ENCODE assay signal across 24 cellular contexts in genomic region chr7:151798851-151799428, GRCh38.
DNase-seq lines count a peak whose midpoint lies in the region; ATAC-seq, FAIRE-seq and TF ChIP-seq lines count a peak whose summit lies in the region.
"Had no signal": no experiment of that assay in that cellular context is flagged by ENCODE, and none has a peak within 500 bp of the region (broad histone marks: within the 10 kb centered on the region; RNA-seq: fewer than 3 reads in every experiment).

No MANE protein-coding gene starts in this region.

- in situ Hi-C loops in HepG2 (cut with HindIII; ENCODE audit: extremely low pct_ligation_motif_present, low pct_unique_long_range_greater_than_20kb) = no loop called here

- H3K27me3 ChIP-seq in liver (ENCODE audit: control insufficient read depth in 4 of 4, insufficient read depth in 4 of 4, low read length in 3 of 4) = no peaks in the 10 kb centered on the region
- peaks cover 0 to 11% of the 10 kb centered on the region in 2 experiments; a peak in 1 of 5 replicates for H3K27me3 ChIP-seq in HepG2 (ENCODE audit: control insufficient read depth in 1 of 2, insufficient read depth in 2 of 2, low read length in 2 of 2)
- no peaks in the 10 kb centered on the region for H3K27me3 ChIP-seq in vagina
- H3K27me3 ChIP-seq: BE2C, left lung had no signal

- no peak for TF ChIP-seq POLR2A in HepG2 (IDR thresholded peaks at IDR 0.05; ENCODE audit: insufficient read depth in 1 of 2, low read depth in 2 of 2, low read length in 2 of 2)
- TF ChIP-seq POLR2A in vagina (IDR thresholded peaks at IDR 0.05) = no peak
- TF ChIP-seq POLR2A in GM18505 (IDR thresholded peaks at IDR 0.05; ENCODE audit: borderline replicate concordance, extremely low read depth, insufficient read depth, insufficient read length) = no peak

- TF ChIP-seq EP300 in HepG2 (IDR thresholded peaks at IDR 0.05; ENCODE audit: low read depth in 2 of 2, low read length in 2 of 2) (no peak), HepG2 (CRISPR knock-in tag; IDR thresholded peaks at IDR 0.05; ENCODE audit: borderline replicate concordance) (no peak)

- H3K4me3 ChIP-seq in liver (ENCODE audit: low read depth in 1 of 3, low read length in 3 of 3) (no peak overlapping the region), HepG2 (replicated peaks in 1 of 3; ENCODE audit: insufficient read depth in 1 of 3, low read depth in 2 of 3, low read length in 3 of 3) (no peak overlapping the region), vagina (no peak overlapping the region)
- H3K4me3 ChIP-seq: left lung had no signal

- no peaks in the 10 kb centered on the region for H3K79me2 ChIP-seq in HepG2 (ENCODE audit: insufficient read depth, low read length)
- H3K79me2 ChIP-seq: parathyroid adenoma had no signal

- H3K9ac ChIP-seq in liver (ENCODE audit: low read depth in 1 of 2, low read length in 2 of 2) (peak overlapping the region in 1 of 2 donors; percentile 17), HepG2 (ENCODE audit: insufficient read depth, low read depth, low read length) (no peak overlapping the region)
- H3K9ac ChIP-seq: parathyroid adenoma had no signal

- DNase-seq in HepG2 (ENCODE audit: low spot score) (no peak), cerebellum (ENCODE audit: low spot score) (peak; percentile 60), left lobe of liver (ENCODE audit: low spot score) (no peak), vagina (ENCODE audit: extremely low spot score in 2 of 2) (no peak), HK-2 (ENCODE audit: unreplicated experiment) (no peak), SHP77 (lab: John Stamatoyannopoulos, UW) (no peak)
- DNase-seq: activated CD4-positive, alpha-beta T cell treated with anti-CD3 and anti-CD28 coated beads, Interleukin-2, amount 50 U/mL, for 1 hour; activated CD8-positive, alpha-beta memory T cell treated with anti-CD3 and anti-CD28 coated beads, Interleukin-2, amount 10 ng/mL, durations not matched to agents 7 days and 5 days; activated naive CD4-positive, alpha-beta T cell treated with anti-CD3 and anti-CD28 coated beads, Interleukin-2, amount 50 U/mL, for 16 hours; anterior cingulate cortex; BE2C; DMS79 treated with DMSO at 0.1 percent for 48 hours; H9; Karpas-422; NCI-H1092 treated with DMSO at 0.1 percent for 48 hours; NCI-H1930; NCI-H2227 treated with DMSO at 0.1 percent for 48 hours; stimulated activated CD8-positive, alpha-beta memory T cell treated with anti-CD3 and anti-CD28 coated beads, Interleukin-4, amount 100 ng/mL, for 48 hours had no signal

- ATAC-seq in HepG2 (no peak), left lobe of liver (peak; percentile 31), GM18505 (IDR thresholded peaks at IDR 0.05; ENCODE audit: unreplicated experiment) (no peak)
- ATAC-seq: activated CD8-positive, alpha-beta memory T cell treated with anti-CD3 and anti-CD28 coated beads, Interleukin-2, amount 10 ng/mL, durations not matched to agents 7 days and 5 days; left lung; sciatic nerve; WTC11 had no signal

- WGBS in liver = 86% methylated on average over 10 of the region's 10 CpGs
- WGBS in HepG2 (ENCODE audit: low lambda C conversion rate) = 64% methylated on average over 9 of the region's 10 CpGs

- H4K20me1 ChIP-seq in HepG2 (ENCODE audit: insufficient read depth, low read length) = no peaks in the 10 kb centered on the region

- H3K9me3 ChIP-seq in liver (ENCODE audit: control insufficient read depth in 4 of 4, low read length in 3 of 4) (no peaks in the 10 kb centered on the region), HepG2 (ENCODE audit: low read length) (no peaks in the 10 kb centered on the region), vagina (no peaks in the 10 kb centered on the region)
- H3K9me3 ChIP-seq: BE2C, left lung had no signal

- BruUV-seq in HepG2 (replicated peaks; lab: Mats Ljungman, UMichigan) = no TSS peak

- H3K27ac ChIP-seq in liver (ENCODE audit: low read depth in 1 of 2, low read length in 2 of 2) (peak overlapping the region; percentile 69 to 90), HepG2 (ENCODE audit: extremely low read length, insufficient read depth, low read length) (no peak overlapping the region), vagina (peak overlapping the region; percentile 78)
- H3K27ac ChIP-seq: parathyroid adenoma had no signal

- no peak overlapping the region for H2AFZ ChIP-seq in HepG2 (ENCODE audit: low read length)
- H2AFZ ChIP-seq: parathyroid adenoma had no signal

- H3K36me3 ChIP-seq in liver (ENCODE audit: control insufficient read depth in 4 of 4, insufficient read depth in 3 of 4, low read depth in 1 of 4, low read length in 3 of 4) (no peaks in the 10 kb centered on the region), HepG2 (replicated peaks in 1 of 2; ENCODE audit: control insufficient read depth in 1 of 2, insufficient read depth in 2 of 2, low read length in 2 of 2) (no peaks in the 10 kb centered on the region), vagina (no peaks in the 10 kb centered on the region)
- H3K36me3 ChIP-seq: BE2C, left lung had no signal

- intact Hi-C loops in HepG2 (cut with micrococcal nuclease; ENCODE audit: unreplicated experiment) (no loop called here), vagina (cut with DNase I) (no loop called here)

- peaks cover 28 to 75% (median 47%) of the 10 kb centered on the region in 4 donors for H3K4me1 ChIP-seq in liver (ENCODE audit: control insufficient read depth in 4 of 4, insufficient read depth in 4 of 4, low read length in 3 of 4)
- H3K4me1 ChIP-seq in HepG2 (ENCODE audit: insufficient read depth, low read length) = peaks cover 14% of the 10 kb centered on the region
- peaks cover 30% of the 10 kb centered on the region for H3K4me1 ChIP-seq in vagina
- H3K4me1 ChIP-seq: BE2C had no signal

- H3K4me2 ChIP-seq in HepG2 (ENCODE audit: low read depth, low read length) = no peak overlapping the region

- no peak for FAIRE-seq in HepG2 (lab: Jason Lieb, UNC)

- POLR2A ChIA-PET in HepG2 (lab: Yijun Ruan, JAX) = no interaction called here

- TF ChIP-seq CTCF in liver (IDR thresholded peaks at IDR 0.05; ENCODE audit: low read depth, low read length, missing input control) (no peak), HepG2 (CRISPR knock-in tag; IDR thresholded peaks at IDR 0.05) (no peak), vagina (IDR thresholded peaks at IDR 0.05) (no peak)

- CTCF ChIA-PET in HepG2 (lab: Yijun Ruan, JAX; ENCODE audit: low intra/inter-chr PET ratio, low total read pairs) = no interaction called here

- no peak for TF ChIP-seq RAD21 in liver (IDR thresholded peaks at IDR 0.05)
- TF ChIP-seq RAD21 in HepG2 (CRISPR knock-in tag; IDR thresholded peaks at IDR 0.05) = no peak

TF ChIP-seq in liver, 16 proteins besides CTCF, POLR2A, EP300 and RAD21 (continues in another document):
- TF ChIP-seq HNF4A (conservative IDR thresholded peaks at IDR 0.05) (peak in 1 of 2 donors; percentile 6), TAF1 (conservative IDR thresholded peaks at IDR 0.05) (no peak), RXRA (IDR thresholded peaks at IDR 0.05) (peak; percentile 31 to 42)
- TF ChIP-seq, protein P1, sequence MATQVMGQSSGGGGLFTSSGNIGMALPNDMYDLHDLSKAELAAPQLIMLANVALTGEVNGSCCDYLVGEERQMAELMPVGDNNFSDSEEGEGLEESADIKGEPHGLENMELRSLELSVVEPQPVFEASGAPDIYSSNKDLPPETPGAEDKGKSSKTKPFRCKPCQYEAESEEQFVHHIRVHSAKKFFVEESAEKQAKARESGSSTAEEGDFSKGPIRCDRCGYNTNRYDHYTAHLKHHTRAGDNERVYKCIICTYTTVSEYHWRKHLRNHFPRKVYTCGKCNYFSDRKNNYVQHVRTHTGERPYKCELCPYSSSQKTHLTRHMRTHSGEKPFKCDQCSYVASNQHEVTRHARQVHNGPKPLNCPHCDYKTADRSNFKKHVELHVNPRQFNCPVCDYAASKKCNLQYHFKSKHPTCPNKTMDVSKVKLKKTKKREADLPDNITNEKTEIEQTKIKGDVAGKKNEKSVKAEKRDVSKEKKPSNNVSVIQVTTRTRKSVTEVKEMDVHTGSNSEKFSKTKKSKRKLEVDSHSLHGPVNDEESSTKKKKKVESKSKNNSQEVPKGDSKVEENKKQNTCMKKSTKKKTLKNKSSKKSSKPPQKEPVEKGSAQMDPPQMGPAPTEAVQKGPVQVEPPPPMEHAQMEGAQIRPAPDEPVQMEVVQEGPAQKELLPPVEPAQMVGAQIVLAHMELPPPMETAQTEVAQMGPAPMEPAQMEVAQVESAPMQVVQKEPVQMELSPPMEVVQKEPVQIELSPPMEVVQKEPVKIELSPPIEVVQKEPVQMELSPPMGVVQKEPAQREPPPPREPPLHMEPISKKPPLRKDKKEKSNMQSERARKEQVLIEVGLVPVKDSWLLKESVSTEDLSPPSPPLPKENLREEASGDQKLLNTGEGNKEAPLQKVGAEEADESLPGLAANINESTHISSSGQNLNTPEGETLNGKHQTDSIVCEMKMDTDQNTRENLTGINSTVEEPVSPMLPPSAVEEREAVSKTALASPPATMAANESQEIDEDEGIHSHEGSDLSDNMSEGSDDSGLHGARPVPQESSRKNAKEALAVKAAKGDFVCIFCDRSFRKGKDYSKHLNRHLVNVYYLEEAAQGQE (IDR thresholded peaks at IDR 0.05) = no peak

TF ChIP-seq in HepG2, 621 proteins besides CTCF, POLR2A, EP300 and RAD21 (continues in another document):
- TF ChIP-seq IRF9 (CRISPR knock-in tag; IDR thresholded peaks at IDR 0.05; ENCODE audit: borderline replicate concordance) = no peak
- TF ChIP-seq MEIS1 (CRISPR knock-in tag; IDR thresholded peaks at IDR 0.05; ENCODE audit: borderline replicate concordance) = no peak
- no peak for TF ChIP-seq SP2 (CRISPR knock-in tag; IDR thresholded peaks at IDR 0.05)
- TF ChIP-seq ZNF589 (CRISPR knock-in tag; conservative IDR thresholded peaks at IDR 0.05) = no peak
- TF ChIP-seq TSC22D2 (CRISPR knock-in tag; IDR thresholded peaks at IDR 0.05; ENCODE audit: borderline replicate concordance) = no peak
- no peak for TF ChIP-seq ZNF138 (CRISPR knock-in tag; IDR thresholded peaks at IDR 0.05; ENCODE audit: low read depth)
- TF ChIP-seq, protein P2, sequence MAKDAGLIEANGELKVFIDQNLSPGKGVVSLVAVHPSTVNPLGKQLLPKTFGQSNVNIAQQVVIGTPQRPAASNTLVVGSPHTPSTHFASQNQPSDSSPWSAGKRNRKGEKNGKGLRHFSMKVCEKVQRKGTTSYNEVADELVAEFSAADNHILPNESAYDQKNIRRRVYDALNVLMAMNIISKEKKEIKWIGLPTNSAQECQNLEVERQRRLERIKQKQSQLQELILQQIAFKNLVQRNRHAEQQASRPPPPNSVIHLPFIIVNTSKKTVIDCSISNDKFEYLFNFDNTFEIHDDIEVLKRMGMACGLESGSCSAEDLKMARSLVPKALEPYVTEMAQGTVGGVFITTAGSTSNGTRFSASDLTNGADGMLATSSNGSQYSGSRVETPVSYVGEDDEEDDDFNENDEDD (CRISPR knock-in tag; IDR thresholded peaks at IDR 0.05; ENCODE audit: borderline replicate concordance) = no peak
- no peak for TF ChIP-seq TBP (CRISPR knock-in tag; IDR thresholded peaks at IDR 0.05)
